ENCODE assay signal across 11 cellular contexts in genomic region chr10:97095701-97096300, GRCh38.
DNase-seq lines count a peak whose midpoint lies in the region; ATAC-seq and TF ChIP-seq lines count a peak whose summit lies in the region.
"Had no signal": no experiment of that assay in that cellular context is flagged by ENCODE, and none has a peak within 500 bp of the region (broad histone marks: within the 10 kb centered on the region; RNA-seq: fewer than 3 reads in every experiment).

No MANE protein-coding gene starts in this region.

- H3K27ac ChIP-seq in OCI-LY3 (ENCODE audit: low read length): no peak overlapping the region

- no peaks in the 10 kb centered on the region for H3K9me3 ChIP-seq in OCI-LY3 (ENCODE audit: insufficient read depth, low read length)

- H4K20me1 ChIP-seq in OCI-LY3 (ENCODE audit: insufficient read depth, low read length): no peaks in the 10 kb centered on the region

- H3K79me2 ChIP-seq in OCI-LY3 (ENCODE audit: low read length): no peaks in the 10 kb centered on the region

- H3K9ac ChIP-seq in OCI-LY3 (ENCODE audit: low read length): no peak overlapping the region

- intact Hi-C loops in Right ventricle myocardium superior (cut with DNase I): no loop called here
- intact Hi-C loops in cardiac septum (cut with DNase I): no loop called here

- peaks cover 18% of the 10 kb centered on the region for H3K27me3 ChIP-seq in OCI-LY3 (ENCODE audit: low read depth, low read length)

- H3K4me3 ChIP-seq in OCI-LY3 (ENCODE audit: low read length): peak overlapping the region; percentile 35
- H3K4me3 ChIP-seq: K562 had no signal

- no peaks in the 10 kb centered on the region for H3K36me3 ChIP-seq in OCI-LY3 (replicated peaks; ENCODE audit: low read depth, low read length)

- peaks cover 7% of the 10 kb centered on the region for H3K4me1 ChIP-seq in OCI-LY3 (ENCODE audit: low read length)

- no peak for DNase-seq in Right ventricle myocardium superior
- no peak for DNase-seq in cardiac septum (ENCODE audit: low spot score)
- peak; percentile 16 for DNase-seq in left kidney (ENCODE audit: low read depth, low spot score)
- DNase-seq in SK-N-DZ (ENCODE audit: low spot score): no peak
- DNase-seq in dermis blood vessel endothelial cell: no peak
- DNase-seq: activated effector memory CD4-positive, alpha-beta T cell treated with Interleukin-2 at 50 U/mL for 16 hours; NCI-H1105 treated with DMSO at 0.1 percent for 48 hours had no signal

- peak overlapping the region; percentile 56 for H3K4me2 ChIP-seq in OCI-LY3 (ENCODE audit: low read length)

- H2AFZ ChIP-seq in OCI-LY3 (ENCODE audit: low read depth, low read length): no peak overlapping the region

- ATAC-seq in Right ventricle myocardium superior (ENCODE audit: poor library complexity) (peak; percentile 17), esophagus mucosa (no peak)
- ATAC-seq: HCT116, K562 had no signal

- TF ChIP-seq CTCF in OCI-LY3 (IDR thresholded peaks at IDR 0.05; ENCODE audit: low read depth, low read length): no peak
